ENCODE assay signal across 9 cellular contexts in genomic region chr10:127922675-127923366, GRCh38. TPM values are rescaled to one million over a fixed set of nuclear protein-coding genes. Genes with fewer than 3 reads are reported as not detected.
DNase-seq lines count a peak whose midpoint lies in the region; ATAC-seq, FAIRE-seq and TF ChIP-seq lines count a peak whose summit lies in the region.
"Had no signal": no experiment of that assay in that cellular context is flagged by ENCODE, and none has a peak within 500 bp of the region (broad histone marks: within the 10 kb centered on the region; RNA-seq: fewer than 3 reads in every experiment).

No MANE protein-coding gene starts in this region.

- H3K4me1 ChIP-seq in astrocyte (ENCODE audit: insufficient read depth, low read length) (peaks cover 46% of the 10 kb centered on the region), left ventricle myocardium inferior (peaks cover 85% of the 10 kb centered on the region), gastrocnemius medialis (peaks cover 40 to 48% of the 10 kb centered on the region in 2 donors)

- DNase-seq in EL = peak; percentile 91
- DNase-seq in astrocyte (ENCODE audit: low read depth) = peak; percentile 96
- DNase-seq in left ventricle myocardium inferior = peak; percentile 80
- peak; percentile 84 to 85 for DNase-seq in gastrocnemius medialis
- DNase-seq in GF-D8 (lab: John Stamatoyannopoulos, UW) = no peak
- no peak for DNase-seq in DMS153 treated with DMSO at 0.1 percent for 48 hours (lab: John Stamatoyannopoulos, UW; ENCODE audit: unreplicated experiment)
- DNase-seq in foreskin melanocyte = no peak
- no peak for DNase-seq in OCI-M1 (lab: John Stamatoyannopoulos, UW)

- peaks cover 8% of the 10 kb centered on the region for H3K36me3 Mint-ChIP-seq in astrocyte (ENCODE audit: low read depth, unreplicated experiment)

- H3K9me3 Mint-ChIP-seq in astrocyte (ENCODE audit: unreplicated experiment) = peaks cover 4% of the 10 kb centered on the region

- no peak overlapping the region for H3K4me3 ChIP-seq in astrocyte (ENCODE audit: insufficient read depth, low read depth, low read length)
- H3K4me3 ChIP-seq in left ventricle myocardium inferior = no peak overlapping the region
- no peak overlapping the region for H3K4me3 ChIP-seq in gastrocnemius medialis

- TF ChIP-seq CTCF in astrocyte (IDR thresholded peaks at IDR 0.05; ENCODE audit: insufficient read depth, low read depth, low read length) = no peak
- TF ChIP-seq CTCF in left ventricle myocardium inferior (IDR thresholded peaks at IDR 0.05; ENCODE audit: borderline replicate concordance) = no peak
- TF ChIP-seq CTCF in gastrocnemius medialis (IDR thresholded peaks at IDR 0.05 in 4 of 5, conservative IDR thresholded peaks at IDR 0.05 in 1 of 5) = no peak

- H3K27ac Mint-ChIP-seq in astrocyte (ENCODE audit: unreplicated experiment) = peak overlapping the region; percentile 98

- ATAC-seq in gastrocnemius medialis = peak; percentile 79 to 84

- no peaks in the 10 kb centered on the region for H3K27me3 Mint-ChIP-seq in astrocyte (ENCODE audit: low read depth, unreplicated experiment)

- peak overlapping the region; percentile 54 for H3K4me3 Mint-ChIP-seq in astrocyte (ENCODE audit: unreplicated experiment)

- H3K27ac ChIP-seq in astrocyte (ENCODE audit: low read depth, low read length) = peak overlapping the region; percentile 83
- H3K27ac ChIP-seq in left ventricle myocardium inferior (replicated peaks) = peak overlapping the region; percentile 86
- H3K27ac ChIP-seq in gastrocnemius medialis = peak overlapping the region; percentile 20 to 73 (median 62)

- intact Hi-C loops in left ventricle myocardium inferior (cut with micrococcal nuclease) (no loop called here), gastrocnemius medialis (cut with DNase I; ENCODE audit: low total_unique reads) (no loop called here)

- peak overlapping the region; percentile 40 for H3K9ac ChIP-seq in astrocyte (ENCODE audit: low read length)

- H2AFZ ChIP-seq in astrocyte (ENCODE audit: low read depth, low read length) = no peak overlapping the region

- H3K27me3 ChIP-seq in astrocyte (ENCODE audit: insufficient read depth, low read length) (no peaks in the 10 kb centered on the region), left ventricle myocardium inferior (ENCODE audit: low read depth) (no peaks in the 10 kb centered on the region), gastrocnemius medialis (no peaks in the 10 kb centered on the region)

- H3K4me2 ChIP-seq in astrocyte (ENCODE audit: low read length) = peak overlapping the region; percentile 72

- no peak for FAIRE-seq in astrocyte (lab: Jason Lieb, UNC)
- FAIRE-seq: G401.6 had no signal

- peaks cover 38% of the 10 kb centered on the region for H3K79me2 ChIP-seq in astrocyte (ENCODE audit: insufficient read depth, low read length)

- peaks cover 65% of the 10 kb centered on the region for H3K4me1 Mint-ChIP-seq in astrocyte (ENCODE audit: low read depth, unreplicated experiment)

- H3K36me3 ChIP-seq in astrocyte (ENCODE audit: insufficient read depth, low read length) = no peaks in the 10 kb centered on the region
- H3K36me3 ChIP-seq in left ventricle myocardium inferior = no peaks in the 10 kb centered on the region
- H3K36me3 ChIP-seq in gastrocnemius medialis = no peaks in the 10 kb centered on the region

- no peak for TF ChIP-seq POLR2A in gastrocnemius medialis (IDR thresholded peaks at IDR 0.05)

- in situ Hi-C loops in gastrocnemius medialis (cut with MboI; ENCODE audit: low sequenced_read_pairs in 4 of 4) = no loop called here

- H3K9me3 ChIP-seq in astrocyte (ENCODE audit: insufficient read depth, low read depth, low read length) (no peaks in the 10 kb centered on the region), left ventricle myocardium inferior (replicated peaks) (no peaks in the 10 kb centered on the region), gastrocnemius medialis (no peaks in the 10 kb centered on the region)

- no peaks in the 10 kb centered on the region for H4K20me1 ChIP-seq in astrocyte (ENCODE audit: insufficient read depth, low read length)

RNA-seq across cellular contexts. Expression of gene PTPRE, which starts 15.9 kb away (rescaled TPM):
- total RNA-seq in astrocyte = 14.1 and 15.8 TPM in 2 replicates
- 13.8 TPM for total RNA-seq in left ventricle myocardium inferior
- 1 to 10 TPM in 3 of 4 donors, under 1 TPM in 1; 0.97 to 2.2 (median 1.6) TPM for total RNA-seq in gastrocnemius medialis

RNA-seq across cellular contexts. Expression of gene CLRN3, which starts 30.1 kb away (rescaled TPM):
- total RNA-seq in astrocyte (not detected in 2 replicates), left ventricle myocardium inferior (not detected), gastrocnemius medialis (under 1 TPM in 1 of 4 donors, not detected in 3; 0.27 TPM)

Comparison
In these comparisons a context has a peak if more than half of its experiments do, and no peak if none do; other contexts are left out.
1. DNase-seq: peak in EL (single experiment), astrocyte (single experiment), left ventricle myocardium inferior (single experiment) and gastrocnemius medialis (2 of 2); none in GF-D8 (single experiment), DMS153 treated with DMSO at 0.1 percent for 48 hours (single experiment), foreskin melanocyte (single experiment) and OCI-M1 (single experiment).
2. Peak in every context shown above with its lines, with median percentiles within 50 percentile points of each other: H3K27ac ChIP-seq.